In the genomic region with DNA sequence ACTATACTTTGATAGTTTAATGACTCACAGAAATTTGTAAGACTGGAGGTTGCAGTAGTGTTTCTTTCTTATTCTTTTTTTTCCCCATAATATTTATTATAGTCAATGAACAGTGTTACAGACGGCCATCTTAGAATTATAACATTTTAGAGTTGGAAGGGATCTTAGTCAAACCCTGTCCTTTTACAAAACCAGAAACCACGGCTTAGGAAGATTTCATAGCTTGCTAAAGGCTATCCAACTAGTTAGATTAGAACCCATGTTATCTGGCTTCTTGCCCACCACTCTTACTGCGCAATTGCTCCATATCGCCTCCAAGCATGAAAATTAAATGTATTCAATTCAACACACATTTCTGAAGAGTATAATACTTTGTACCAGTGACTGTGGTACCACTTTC, we compare ENCODE assay signal across 8 cellular contexts. TPM values are rescaled to one million over a fixed set of nuclear protein-coding genes. Genes with fewer than 3 reads are reported as not detected.
A peak's percentile ranks its signal among the peaks of the same experiment; 100 is the strongest.
DNase-seq lines count a peak whose midpoint lies in the region; ATAC-seq, FAIRE-seq and TF ChIP-seq lines count a peak whose summit lies in the region.

No MANE protein-coding gene starts in this region.

- no TSS peak for BruUV-seq in A673 (replicated peaks; lab: Mats Ljungman, UMichigan)

- intact Hi-C loops in A673 (cut with micrococcal nuclease; ENCODE audit: unreplicated experiment) (no loop called here), right cardiac atrium (cut with DNase I) (no loop called here)

- CTCF ChIA-PET in A673 (lab: Charles Lee): no interaction called here
- CTCF ChIA-PET in activated CD4-positive, alpha-beta memory T cell treated with anti-CD3 and anti-CD28 coated beads, Interleukin-2, amount 10 ng/mL, durations not matched to agents 7 days and 5 days (lab: Charles Lee): interaction anchor here (0.9 kb wide), 1 partner anchor 28 kb away, joined by 3 read pairs; no protein-coding TSS in a partner anchor

- peak overlapping the region; percentile 76 for H3K4me3 ChIP-seq in A673 (ENCODE audit: low read depth, low read length, poor library complexity, severe bottlenecking)
- peak overlapping the region; percentile 73 for H3K4me3 ChIP-seq in right cardiac atrium (ENCODE audit: low read length)
- peak overlapping the region in 1 of 2 donors; percentile 68 for H3K4me3 ChIP-seq in small intestine (ENCODE audit: low read depth in 1 of 2, low read length in 2 of 2)

- 0% methylated on average over 4 of the region's 4 CpGs for WGBS in right cardiac atrium
- 1 to 32% (median 3%) methylated on average over 4 of the region's 4 CpGs for WGBS in small intestine, 3 donors

- H3K36me3 Mint-ChIP-seq in HFFc6 (ENCODE audit: low read depth): no peaks in the 10 kb centered on the region
- peaks cover 8% of the 10 kb centered on the region for H3K36me3 Mint-ChIP-seq in activated CD4-positive, alpha-beta memory T cell treated with anti-CD3 and anti-CD28 coated beads, Interleukin-2, amount 10 ng/mL, durations not matched to agents 7 days and 5 days (ENCODE audit: low read depth)

- H3K4me3 Mint-ChIP-seq in HFFc6: peak overlapping the region; percentile 90
- H3K4me3 Mint-ChIP-seq in activated CD4-positive, alpha-beta memory T cell treated with anti-CD3 and anti-CD28 coated beads, Interleukin-2, amount 10 ng/mL, durations not matched to agents 7 days and 5 days: peak overlapping the region; percentile 88

- H3K9me3 ChIP-seq in A673 (ENCODE audit: low read depth, low read length, poor library complexity, severe bottlenecking): no peaks in the 10 kb centered on the region
- H3K9me3 ChIP-seq in right cardiac atrium (ENCODE audit: control insufficient read depth, low read length): no peaks in the 10 kb centered on the region
- H3K9me3 ChIP-seq in small intestine (ENCODE audit: control insufficient read depth, low read depth): no peaks in the 10 kb centered on the region

- H3K27ac ChIP-seq in A673 (ENCODE audit: low read depth, low read length, poor library complexity, severe bottlenecking): peak overlapping the region; percentile 93
- no peak overlapping the region for H3K27ac ChIP-seq in right cardiac atrium (ENCODE audit: low read length)
- peak overlapping the region; percentile 75 to 86 for H3K27ac ChIP-seq in small intestine (ENCODE audit: low read depth in 1 of 2, low read length in 1 of 2)

- H3K27me3 ChIP-seq in A673 (replicated peaks; ENCODE audit: insufficient read depth, low read depth, low read length, poor library complexity): no peaks in the 10 kb centered on the region
- H3K27me3 ChIP-seq in right cardiac atrium (ENCODE audit: control insufficient read depth, insufficient read depth): no peaks in the 10 kb centered on the region
- no peaks in the 10 kb centered on the region for H3K27me3 ChIP-seq in small intestine (ENCODE audit: control insufficient read depth in 2 of 2, insufficient read depth in 2 of 2, low read length in 2 of 2)

- FAIRE-seq in small intestine (lab: Jason Lieb, UNC): no peak

- TF ChIP-seq CTCF in A673 (conservative IDR thresholded peaks at IDR 0.05; ENCODE audit: low read depth, low read length) (no peak), HFFc6 (IDR thresholded peaks at IDR 0.05) (no peak)

- peaks cover 12% of the 10 kb centered on the region for H3K4me1 Mint-ChIP-seq in HFFc6 (ENCODE audit: low read depth)
- peaks cover 17% of the 10 kb centered on the region for H3K4me1 Mint-ChIP-seq in activated CD4-positive, alpha-beta memory T cell treated with anti-CD3 and anti-CD28 coated beads, Interleukin-2, amount 10 ng/mL, durations not matched to agents 7 days and 5 days

- POLR2A ChIA-PET in A673 (lab: Charles Lee; ENCODE audit: low non-redundant PET): no interaction called here
- POLR2A ChIA-PET in activated CD4-positive, alpha-beta memory T cell treated with anti-CD3 and anti-CD28 coated beads, Interleukin-2, amount 10 ng/mL, durations not matched to agents 7 days and 5 days (lab: Charles Lee): interaction anchor here (0.7 to 3.1 kb wide), 5 partner anchors 9 to 487 kb away, joined by 3 to 22 read pairs (median 11); partner anchors contain the start of gene STAG2

- no peak for ATAC-seq in right cardiac atrium

- no peaks in the 10 kb centered on the region for H3K4me1 ChIP-seq in A673 (ENCODE audit: insufficient read depth, low read length, poor library complexity, severe bottlenecking)
- no peaks in the 10 kb centered on the region for H3K4me1 ChIP-seq in right cardiac atrium (ENCODE audit: control insufficient read depth, insufficient read depth, low read length)
- H3K4me1 ChIP-seq in small intestine (ENCODE audit: control insufficient read depth in 2 of 2, insufficient read depth in 1 of 2, low read depth in 1 of 2, low read length in 1 of 2): no peaks in the 10 kb centered on the region

- peaks cover 4% of the 10 kb centered on the region; the same call in 1 of the 2 replicates for H3K27me3 Mint-ChIP-seq in HFFc6 (ENCODE audit: insufficient read depth)
- no peaks in the 10 kb centered on the region for H3K27me3 Mint-ChIP-seq in activated CD4-positive, alpha-beta memory T cell treated with anti-CD3 and anti-CD28 coated beads, Interleukin-2, amount 10 ng/mL, durations not matched to agents 7 days and 5 days

- DNase-seq in A673 (ENCODE audit: low spot score): peak; percentile 40
- no peak for DNase-seq in HFFc6
- DNase-seq in activated CD4-positive, alpha-beta memory T cell treated with anti-CD3 and anti-CD28 coated beads, Interleukin-2, amount 10 ng/mL, durations not matched to agents 7 days and 5 days: no peak
- no peak for DNase-seq in right cardiac atrium
- no peak for DNase-seq in small intestine
- no peak for DNase-seq in HPDE6-E6E7 (ENCODE audit: extremely low spot score)
- no peak for DNase-seq in hippocampal formation (lab: John Stamatoyannopoulos, UW)
- DNase-seq in anterior cingulate cortex (lab: John Stamatoyannopoulos, UW): no peak

- no peaks in the 10 kb centered on the region for H3K36me3 ChIP-seq in A673 (ENCODE audit: insufficient read depth, low read length, poor library complexity, severe bottlenecking)
- H3K36me3 ChIP-seq in small intestine (ENCODE audit: control insufficient read depth in 2 of 2, insufficient read depth in 2 of 2, low read length in 2 of 2): no peaks in the 10 kb centered on the region

- H3K9me3 Mint-ChIP-seq in HFFc6: no peaks in the 10 kb centered on the region
- H3K9me3 Mint-ChIP-seq in activated CD4-positive, alpha-beta memory T cell treated with anti-CD3 and anti-CD28 coated beads, Interleukin-2, amount 10 ng/mL, durations not matched to agents 7 days and 5 days: no peaks in the 10 kb centered on the region

- peak overlapping the region; percentile 92 for H3K27ac Mint-ChIP-seq in HFFc6
- H3K27ac Mint-ChIP-seq in activated CD4-positive, alpha-beta memory T cell treated with anti-CD3 and anti-CD28 coated beads, Interleukin-2, amount 10 ng/mL, durations not matched to agents 7 days and 5 days: peak overlapping the region; percentile 94

RNA-seq across cellular contexts. Expression of gene XIAP, which starts 1.1 kb away (rescaled TPM):
- total RNA-seq in A673 (2021): 37.7 TPM in 2 replicates
- 10 to 100 TPM; 34.4 to 48.4 (median 38.8) TPM for total RNA-seq in HFFc6 (2021; fragmentation: NEBNext Ultra II Directional; extraction: Animal tissue kit (Norgen Biotek cat#: 25700))
- total RNA-seq in activated CD4-positive, alpha-beta memory T cell treated with anti-CD3 and anti-CD28 coated beads, Interleukin-2, amount 10 ng/mL, durations not matched to agents 7 days and 5 days: 10 to 100 TPM; 47.6 to 53.3 TPM
- 10 to 100 TPM; 30.2 to 37.7 (median 33.4) TPM for total RNA-seq in right cardiac atrium
- polyA plus RNA-seq in right cardiac atrium: 12.7 TPM
- 10 to 100 TPM; 11.6 to 16.4 (median 12.2) TPM for polyA plus RNA-seq in small intestine
